1 cellular context compared by ENCODE assay signal in genomic region chr5:140469259-140469658, GRCh38.
TF ChIP-seq lines count a peak whose summit lies in the region.

No MANE protein-coding gene starts in this region.

TF ChIP-seq in GM23338, 12 proteins besides CTCF, POLR2A, EP300 and RAD21:
- TF ChIP-seq ZNF462 (CRISPR knock-in tag; IDR thresholded peaks at IDR 0.05) (no peak), ETS1 (IDR thresholded peaks at IDR 0.05) (no peak), JUNB (IDR thresholded peaks at IDR 0.05; ENCODE audit: unreplicated experiment) (no peak)
